Comparison of ENCODE assay signal across 13 cellular contexts in the genomic region with DNA sequence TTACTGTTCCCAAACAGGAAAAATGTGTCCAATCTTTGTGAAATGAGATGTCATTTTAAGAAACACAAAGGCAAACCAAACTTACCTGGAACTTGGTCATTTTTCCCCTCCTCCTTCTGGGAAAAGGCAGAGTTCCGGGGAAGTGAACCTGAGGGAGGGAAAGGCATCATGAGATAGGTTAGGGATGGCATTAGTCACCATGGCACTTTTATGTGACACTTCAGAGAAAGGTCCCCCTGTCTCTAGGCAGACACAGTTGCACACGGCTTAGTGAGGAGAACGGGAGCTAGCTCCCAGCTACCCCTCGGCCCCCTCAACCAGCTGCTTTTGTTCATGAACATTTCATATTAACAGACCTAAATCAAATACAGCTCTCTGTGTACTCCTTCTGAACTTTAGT. TPM values are rescaled to one million over a fixed set of nuclear protein-coding genes. Genes with fewer than 3 reads are reported as not detected.
A peak's percentile ranks its signal among the peaks of the same experiment; 100 is the strongest.
DNase-seq lines count a peak whose midpoint lies in the region; ATAC-seq and TF ChIP-seq lines count a peak whose summit lies in the region.
"Had no signal": no experiment of that assay in that cellular context is flagged by ENCODE, and none has a peak within 500 bp of the region (broad histone marks: within the 10 kb centered on the region; RNA-seq: fewer than 3 reads in every experiment).

No MANE protein-coding gene starts in this region.

- H3K27me3 Mint-ChIP-seq in brain (no peaks in the 10 kb centered on the region), neural progenitor cell (ENCODE audit: insufficient read depth, low read depth) (no peaks in the 10 kb centered on the region), natural killer cell (ENCODE audit: low read depth in 2 of 2) (peaks cover 4 to 5% of the 10 kb centered on the region in 2 donors)

- TF ChIP-seq EP300 in SK-N-SH (IDR thresholded peaks at IDR 0.05; ENCODE audit: borderline replicate concordance in 1 of 2, low read depth in 1 of 2, low read length in 1 of 2): no peak

- intact Hi-C loops in natural killer cell (cut with micrococcal nuclease): no loop called here

- peaks cover 28 to 33% of the 10 kb centered on the region in 2 experiments for H3K36me3 ChIP-seq in SK-N-SH (replicated peaks in 1 of 2; ENCODE audit: control insufficient read depth in 1 of 2, insufficient read depth in 2 of 2, low read length in 1 of 2)
- peaks cover 6% of the 10 kb centered on the region for H3K36me3 ChIP-seq in neural progenitor cell

- H4K20me1 ChIP-seq in SK-N-SH (ENCODE audit: insufficient read depth) (no peaks in the 10 kb centered on the region), neural progenitor cell (ENCODE audit: low read depth) (no peaks in the 10 kb centered on the region)

- H3K9me2 ChIP-seq in SK-N-SH: no peaks in the 10 kb centered on the region

- H3K27me3 ChIP-seq in SK-N-SH (ENCODE audit: insufficient read depth) (no peaks in the 10 kb centered on the region), neural progenitor cell (no peaks in the 10 kb centered on the region)

- H3F3A ChIP-seq in SK-N-SH (replicated peaks; ENCODE audit: insufficient read depth) (peaks cover 10% of the 10 kb centered on the region), neural progenitor cell (ENCODE audit: low read depth) (peaks cover 5% of the 10 kb centered on the region)

- H3K4me3 Mint-ChIP-seq in brain (peak overlapping the region; percentile 97 to 99 (median 98)), neural progenitor cell (peak overlapping the region; percentile 95), natural killer cell (no peak overlapping the region)

- H3K27ac Mint-ChIP-seq in brain (peak overlapping the region; percentile 19 to 98 (median 96)), neural progenitor cell (no peak overlapping the region), natural killer cell (no peak overlapping the region)

- H3K36me3 Mint-ChIP-seq in brain (peaks cover 51% of the 10 kb centered on the region), neural progenitor cell (peaks cover 17% of the 10 kb centered on the region), natural killer cell (peaks cover 14% of the 10 kb centered on the region)

- H2AFZ ChIP-seq in SK-N-SH (ENCODE audit: low read depth) (peak overlapping the region; percentile 95; the same call in 1 of the 2 replicates), neural progenitor cell (replicated peaks) (no peak overlapping the region)

- H3K4me1 ChIP-seq in SK-N-SH (ENCODE audit: control insufficient read depth in 1 of 2, insufficient read depth in 2 of 2, low read depth in 1 of 2, low read length in 1 of 2) (peaks cover 0 to 4% of the 10 kb centered on the region in 2 experiments; a peak in 2 of 4 replicates), neural progenitor cell (no peaks in the 10 kb centered on the region)

- ATAC-seq in SK-N-SH treated with all-trans-retinoic acid at 6 μM for 48 hours (no peak), natural killer cell (no peak)
- ATAC-seq: right cardiac atrium had no signal

- TF ChIP-seq RAD21 in SK-N-SH (IDR thresholded peaks at IDR 0.05; ENCODE audit: low read length): no peak

- H3K4me3 ChIP-seq in SK-N-SH (ENCODE audit: low read depth in 2 of 2, low read length in 1 of 2): peak overlapping the region; percentile 81 to 94
- H3K4me3 ChIP-seq in neural progenitor cell: peak overlapping the region; percentile 75

- POLR2A ChIA-PET in SK-N-SH (lab: Yijun Ruan, JAX): interaction anchor here (1.5 kb wide), 1 partner anchor 139 kb away, joined by 4 read pairs; the partner anchor contains the start of gene ZNF226

- peak; percentile 27 for DNase-seq in SK-N-SH
- DNase-seq in KBM-7: peak; percentile 1
- no peak for DNase-seq in neural progenitor cell (ENCODE audit: low spot score)
- DNase-seq in natural killer cell: no peak
- no peak for DNase-seq in iPS-NIHi7 (ENCODE audit: extremely low spot score)
- no peak for DNase-seq in stimulated activated CD4-positive, alpha-beta T cell treated with anti-CD3 and anti-CD28 coated beads, Interleukin-15, amount 100 ng/mL, for 24 hours
- DNase-seq: anterior cingulate cortex, erythroblast, kidney, NCI-H187 treated with DMSO at 0.1 percent for 48 hours, right cardiac atrium had no signal

- H3K4me1 Mint-ChIP-seq in brain: peaks cover 30% of the 10 kb centered on the region
- peaks cover 11% of the 10 kb centered on the region for H3K4me1 Mint-ChIP-seq in neural progenitor cell
- H3K4me1 Mint-ChIP-seq in natural killer cell: peaks cover 17 to 29% of the 10 kb centered on the region in 2 donors

- TF ChIP-seq CTCF in SK-N-SH (IDR thresholded peaks at IDR 0.05): no peak
- TF ChIP-seq CTCF in brain (conservative IDR thresholded peaks at IDR 0.05): no peak
- TF ChIP-seq CTCF in neural progenitor cell (IDR thresholded peaks at IDR 0.05): no peak
- TF ChIP-seq CTCF in natural killer cell (IDR thresholded peaks at IDR 0.05): no peak

- in situ Hi-C loops in KBM-7 (cut with MboI; ENCODE audit: low pct_unique_long_range_greater_than_20kb, low sequenced_read_pairs): no loop called here

- H3K9me3 ChIP-seq in SK-N-SH: no peaks in the 10 kb centered on the region
- H3K9me3 ChIP-seq in neural progenitor cell (ENCODE audit: low read depth): no peaks in the 10 kb centered on the region

- H3K79me2 ChIP-seq in SK-N-SH (ENCODE audit: insufficient read depth) (peaks cover 3% of the 10 kb centered on the region), neural progenitor cell (ENCODE audit: low read depth) (peaks cover 7% of the 10 kb centered on the region)

- H3K4me2 ChIP-seq in SK-N-SH: peak overlapping the region; percentile 85
- peak overlapping the region; percentile 86 for H3K4me2 ChIP-seq in neural progenitor cell

- CTCF ChIA-PET in SK-N-SH (lab: Yijun Ruan, JAX): no interaction called here

- H3K9me3 Mint-ChIP-seq in brain: peaks cover 2 to 21% (median 7%) of the 10 kb centered on the region in 5 experiments
- peaks cover 11% of the 10 kb centered on the region for H3K9me3 Mint-ChIP-seq in neural progenitor cell
- peaks cover 2% of the 10 kb centered on the region in 2 donors for H3K9me3 Mint-ChIP-seq in natural killer cell

- H3K27ac ChIP-seq in SK-N-SH (ENCODE audit: low read depth in 2 of 2, low read length in 1 of 2): peak overlapping the region; percentile 84 to 98; a peak in 3 of 4 replicates
- H3K27ac ChIP-seq in neural progenitor cell: no peak overlapping the region

- WGBS in SK-N-SH (ENCODE audit: low lambda C conversion rate): 47% methylated on average over 4 of the region's 4 CpGs

- H3K9ac ChIP-seq in SK-N-SH (peak overlapping the region; percentile 71; the same call in 1 of the 2 replicates), neural progenitor cell (no peak overlapping the region)

TF ChIP-seq in SK-N-SH, 30 proteins besides CTCF, POLR2A, EP300 and RAD21 (continues in another document):
- TF ChIP-seq, protein P1, sequence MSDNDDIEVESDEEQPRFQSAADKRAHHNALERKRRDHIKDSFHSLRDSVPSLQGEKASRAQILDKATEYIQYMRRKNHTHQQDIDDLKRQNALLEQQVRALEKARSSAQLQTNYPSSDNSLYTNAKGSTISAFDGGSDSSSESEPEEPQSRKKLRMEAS (IDR thresholded peaks at IDR 0.05; ENCODE audit: low read depth): no peak
- TF ChIP-seq FOXJ3 (CRISPR knock-in tag; IDR thresholded peaks at IDR 0.05): no peak

TF ChIP-seq in SK-N-SH treated with all-trans-retinoic acid at 6 μM for 48 hours, 23 proteins besides CTCF, POLR2A, EP300 and RAD21 (continues in another document):
- TF ChIP-seq SNAI2 (CRISPR knock-in tag; IDR thresholded peaks at IDR 0.05) (no peak), POU6F1 (CRISPR knock-in tag; IDR thresholded peaks at IDR 0.05; ENCODE audit: borderline replicate concordance, low read depth) (no peak), TCF4 (CRISPR knock-in tag; IDR thresholded peaks at IDR 0.05; ENCODE audit: borderline replicate concordance) (no peak), ZNF8 (CRISPR knock-in tag; IDR thresholded peaks at IDR 0.05) (no peak), ARNTL (CRISPR knock-in tag; IDR thresholded peaks at IDR 0.05; ENCODE audit: borderline replicate concordance, low read depth) (no peak), BACH2 (CRISPR knock-in tag; IDR thresholded peaks at IDR 0.05; ENCODE audit: borderline replicate concordance) (no peak), CSDC2 (CRISPR knock-in tag; IDR thresholded peaks at IDR 0.05) (no peak)

RNA-seq across cellular contexts. Expression of gene ZNF235, which starts 1.5 kb away (rescaled TPM):
- polyA plus RNA-seq in SK-N-SH (2012; rRNA removed) (2.7 and 4.1 TPM in 2 replicates), brain (ENCODE audit: insufficient read depth, low read depth, low replicate concordance) (5.3 TPM)
- polyA plus RNA-seq in SK-N-SH (2012; cell fraction: cytosol; rRNA removed): 2.5 and 2.7 TPM in 2 replicates
- 5.3 and 10.9 TPM in 2 replicates for polyA plus RNA-seq in SK-N-SH (2012; cell fraction: nucleus; rRNA removed)
- total RNA-seq in neural progenitor cell (ENCODE audit: low replicate concordance) (8.1 and 9.6 TPM in 2 replicates), natural killer cell (10 to 100 TPM in 1 of 3 donors, 1 to 10 TPM in 2; 6.7 to 11.6 (median 8.1) TPM)

RNA-seq across cellular contexts. Expression of gene ZNF233, which starts 43.6 kb away (rescaled TPM):
- polyA plus RNA-seq in SK-N-SH (2012; rRNA removed) (0.97 and 1.8 TPM in 2 replicates), brain (ENCODE audit: insufficient read depth, low read depth, low replicate concordance) (0.92 TPM)
- 1.6 and 1.8 TPM in 2 replicates for polyA plus RNA-seq in SK-N-SH (2012; cell fraction: cytosol; rRNA removed)
- polyA plus RNA-seq in SK-N-SH (2012; cell fraction: nucleus; rRNA removed): 1.3 and 2.7 TPM in 2 replicates
- total RNA-seq in neural progenitor cell (ENCODE audit: low replicate concordance) (1.2 and 3.1 TPM in 2 replicates), natural killer cell (under 1 TPM; 0.14 to 0.39 (median 0.20) TPM)

RNA-seq across cellular contexts. Expression of gene ZNF112, which starts 53.2 kb away (rescaled TPM):
- 2.5 and 5.3 TPM in 2 replicates for polyA plus RNA-seq in SK-N-SH (2012; rRNA removed)
- polyA plus RNA-seq in SK-N-SH (2012; cell fraction: cytosol; rRNA removed): 2.5 and 3.1 TPM in 2 replicates
- 6.2 and 15.7 TPM in 2 replicates for polyA plus RNA-seq in SK-N-SH (2012; cell fraction: nucleus; rRNA removed)
- 1.4 TPM for polyA plus RNA-seq in brain (ENCODE audit: insufficient read depth, low read depth, low replicate concordance)
- total RNA-seq in neural progenitor cell (ENCODE audit: low replicate concordance): 11.4 and 18.2 TPM in 2 replicates
- total RNA-seq in natural killer cell: under 1 TPM in 1 of 3 donors, not detected in 2; 0.39 TPM

Comparison
In these comparisons a context has a peak if more than half of its experiments do, and no peak if none do; other contexts are left out.
1. DNase-seq: peak in SK-N-SH (single experiment) and KBM-7 (single experiment); none in neural progenitor cell (single experiment), natural killer cell (single experiment), iPS-NIHi7 (single experiment) and stimulated activated CD4-positive, alpha-beta T cell treated with anti-CD3 and anti-CD28 coated beads, Interleukin-15, amount 100 ng/mL, for 24 hours (single experiment).
2. H3K27ac Mint-ChIP-seq: peak in brain (5 of 5); none in neural progenitor cell (single experiment) and natural killer cell (0 of 2).